ENCODE assay signal across 1 cellular context in the genomic region with DNA sequence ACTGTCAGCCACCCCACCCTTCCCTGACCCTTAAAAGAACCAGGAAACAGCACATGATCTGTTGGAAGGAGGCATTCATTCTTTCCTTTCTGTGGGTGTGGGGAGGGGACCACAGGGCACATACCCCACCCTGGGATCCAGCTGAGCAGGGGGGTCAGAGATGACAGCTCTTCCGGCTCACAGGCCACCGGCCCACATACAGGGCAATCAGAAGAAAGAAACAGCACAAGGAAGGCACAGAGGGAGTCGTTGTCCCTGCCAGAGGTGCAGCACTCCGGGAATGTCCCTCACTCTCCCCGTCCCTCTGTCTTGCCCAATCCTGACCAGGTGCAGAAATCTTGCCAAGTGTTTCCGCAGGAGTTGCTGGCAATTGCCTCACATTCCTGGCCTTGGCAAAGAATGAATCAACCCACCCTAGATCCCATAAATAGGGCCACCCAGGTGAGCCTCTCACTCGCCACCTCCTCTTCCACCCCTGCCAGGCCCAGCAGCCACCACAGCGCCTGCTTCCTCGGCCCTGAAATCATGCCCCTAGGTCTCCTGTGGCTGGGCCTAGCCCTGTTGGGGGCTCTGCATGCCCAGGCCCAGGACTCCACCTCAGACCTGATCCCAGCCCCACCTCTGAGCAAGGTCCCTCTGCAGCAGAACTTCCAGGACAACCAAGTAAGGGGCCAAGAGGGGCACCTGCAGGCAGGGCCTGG.
TF ChIP-seq lines count a peak whose summit lies in the region.

A gene (plus strand): TSS at position 453 of the 701 bp plus-strand sequence. CDS start 73 bp downstream, at position 526.

TF ChIP-seq in GM23338, 12 proteins besides CTCF, POLR2A, EP300 and RAD21:
- TF ChIP-seq, protein P1, sequence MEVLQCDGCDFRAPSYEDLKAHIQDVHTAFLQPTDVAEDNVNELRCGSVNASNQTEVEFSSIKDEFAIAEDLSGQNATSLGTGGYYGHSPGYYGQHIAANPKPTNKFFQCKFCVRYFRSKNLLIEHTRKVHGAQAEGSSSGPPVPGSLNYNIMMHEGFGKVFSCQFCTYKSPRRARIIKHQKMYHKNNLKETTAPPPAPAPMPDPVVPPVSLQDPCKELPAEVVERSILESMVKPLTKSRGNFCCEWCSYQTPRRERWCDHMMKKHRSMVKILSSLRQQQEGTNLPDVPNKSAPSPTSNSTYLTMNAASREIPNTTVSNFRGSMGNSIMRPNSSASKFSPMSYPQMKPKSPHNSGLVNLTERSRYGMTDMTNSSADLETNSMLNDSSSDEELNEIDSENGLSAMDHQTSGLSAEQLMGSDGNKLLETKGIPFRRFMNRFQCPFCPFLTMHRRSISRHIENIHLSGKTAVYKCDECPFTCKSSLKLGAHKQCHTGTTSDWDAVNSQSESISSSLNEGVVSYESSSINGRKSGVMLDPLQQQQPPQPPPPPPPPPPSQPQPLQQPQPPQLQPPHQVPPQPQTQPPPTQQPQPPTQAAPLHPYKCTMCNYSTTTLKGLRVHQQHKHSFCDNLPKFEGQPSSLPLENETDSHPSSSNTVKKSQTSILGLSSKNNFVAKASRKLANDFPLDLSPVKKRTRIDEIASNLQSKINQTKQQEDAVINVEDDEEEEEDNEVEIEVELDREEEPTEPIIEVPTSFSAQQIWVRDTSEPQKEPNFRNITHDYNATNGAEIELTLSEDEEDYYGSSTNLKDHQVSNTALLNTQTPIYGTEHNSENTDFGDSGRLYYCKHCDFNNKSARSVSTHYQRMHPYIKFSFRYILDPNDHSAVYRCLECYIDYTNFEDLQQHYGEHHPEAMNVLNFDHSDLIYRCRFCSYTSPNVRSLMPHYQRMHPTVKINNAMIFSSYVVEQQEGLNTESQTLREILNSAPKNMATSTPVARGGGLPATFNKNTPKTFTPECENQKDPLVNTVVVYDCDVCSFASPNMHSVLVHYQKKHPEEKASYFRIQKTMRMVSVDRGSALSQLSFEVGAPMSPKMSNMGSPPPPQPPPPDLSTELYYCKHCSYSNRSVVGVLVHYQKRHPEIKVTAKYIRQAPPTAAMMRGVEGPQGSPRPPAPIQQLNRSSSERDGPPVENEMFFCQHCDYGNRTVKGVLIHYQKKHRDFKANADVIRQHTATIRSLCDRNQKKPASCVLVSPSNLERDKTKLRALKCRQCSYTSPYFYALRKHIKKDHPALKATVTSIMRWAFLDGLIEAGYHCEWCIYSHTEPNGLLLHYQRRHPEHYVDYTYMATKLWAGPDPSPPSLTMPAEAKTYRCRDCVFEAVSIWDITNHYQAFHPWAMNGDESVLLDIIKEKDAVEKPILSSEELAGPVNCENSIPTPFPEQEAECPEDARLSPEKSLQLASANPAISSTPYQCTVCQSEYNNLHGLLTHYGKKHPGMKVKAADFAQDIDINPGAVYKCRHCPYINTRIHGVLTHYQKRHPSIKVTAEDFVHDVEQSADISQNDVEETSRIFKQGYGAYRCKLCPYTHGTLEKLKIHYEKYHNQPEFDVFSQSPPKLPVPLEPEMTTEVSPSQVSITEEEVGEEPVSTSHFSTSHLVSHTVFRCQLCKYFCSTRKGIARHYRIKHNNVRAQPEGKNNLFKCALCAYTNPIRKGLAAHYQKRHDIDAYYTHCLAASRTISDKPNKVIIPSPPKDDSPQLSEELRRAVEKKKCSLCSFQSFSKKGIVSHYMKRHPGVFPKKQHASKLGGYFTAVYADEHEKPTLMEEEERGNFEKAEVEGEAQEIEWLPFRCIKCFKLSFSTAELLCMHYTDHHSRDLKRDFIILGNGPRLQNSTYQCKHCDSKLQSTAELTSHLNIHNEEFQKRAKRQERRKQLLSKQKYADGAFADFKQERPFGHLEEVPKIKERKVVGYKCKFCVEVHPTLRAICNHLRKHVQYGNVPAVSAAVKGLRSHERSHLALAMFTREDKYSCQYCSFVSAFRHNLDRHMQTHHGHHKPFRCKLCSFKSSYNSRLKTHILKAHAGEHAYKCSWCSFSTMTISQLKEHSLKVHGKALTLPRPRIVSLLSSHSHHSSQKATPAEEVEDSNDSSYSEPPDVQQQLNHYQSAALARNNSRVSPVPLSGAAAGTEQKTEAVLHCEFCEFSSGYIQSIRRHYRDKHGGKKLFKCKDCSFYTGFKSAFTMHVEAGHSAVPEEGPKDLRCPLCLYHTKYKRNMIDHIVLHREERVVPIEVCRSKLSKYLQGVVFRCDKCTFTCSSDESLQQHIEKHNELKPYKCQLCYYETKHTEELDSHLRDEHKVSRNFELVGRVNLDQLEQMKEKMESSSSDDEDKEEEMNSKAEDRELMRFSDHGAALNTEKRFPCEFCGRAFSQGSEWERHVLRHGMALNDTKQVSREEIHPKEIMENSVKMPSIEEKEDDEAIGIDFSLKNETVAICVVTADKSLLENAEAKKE (CRISPR knock-in tag; IDR thresholded peaks at IDR 0.05), result no peak
- no peak for TF ChIP-seq ZNF114 (CRISPR knock-in tag; IDR thresholded peaks at IDR 0.05)
- TF ChIP-seq, protein P2, sequence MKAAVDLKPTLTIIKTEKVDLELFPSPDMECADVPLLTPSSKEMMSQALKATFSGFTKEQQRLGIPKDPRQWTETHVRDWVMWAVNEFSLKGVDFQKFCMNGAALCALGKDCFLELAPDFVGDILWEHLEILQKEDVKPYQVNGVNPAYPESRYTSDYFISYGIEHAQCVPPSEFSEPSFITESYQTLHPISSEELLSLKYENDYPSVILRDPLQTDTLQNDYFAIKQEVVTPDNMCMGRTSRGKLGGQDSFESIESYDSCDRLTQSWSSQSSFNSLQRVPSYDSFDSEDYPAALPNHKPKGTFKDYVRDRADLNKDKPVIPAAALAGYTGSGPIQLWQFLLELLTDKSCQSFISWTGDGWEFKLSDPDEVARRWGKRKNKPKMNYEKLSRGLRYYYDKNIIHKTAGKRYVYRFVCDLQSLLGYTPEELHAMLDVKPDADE (IDR thresholded peaks at IDR 0.05), result no peak
- no peak for TF ChIP-seq NANOG (IDR thresholded peaks at IDR 0.05; ENCODE audit: borderline replicate concordance)
- no peak for TF ChIP-seq EZH2 (IDR thresholded peaks at IDR 0.05; ENCODE audit: low read depth, unreplicated experiment)
- no peak for TF ChIP-seq ZNF331 (CRISPR knock-in tag; IDR thresholded peaks at IDR 0.05; ENCODE audit: low read depth)
- TF ChIP-seq, protein P3, sequence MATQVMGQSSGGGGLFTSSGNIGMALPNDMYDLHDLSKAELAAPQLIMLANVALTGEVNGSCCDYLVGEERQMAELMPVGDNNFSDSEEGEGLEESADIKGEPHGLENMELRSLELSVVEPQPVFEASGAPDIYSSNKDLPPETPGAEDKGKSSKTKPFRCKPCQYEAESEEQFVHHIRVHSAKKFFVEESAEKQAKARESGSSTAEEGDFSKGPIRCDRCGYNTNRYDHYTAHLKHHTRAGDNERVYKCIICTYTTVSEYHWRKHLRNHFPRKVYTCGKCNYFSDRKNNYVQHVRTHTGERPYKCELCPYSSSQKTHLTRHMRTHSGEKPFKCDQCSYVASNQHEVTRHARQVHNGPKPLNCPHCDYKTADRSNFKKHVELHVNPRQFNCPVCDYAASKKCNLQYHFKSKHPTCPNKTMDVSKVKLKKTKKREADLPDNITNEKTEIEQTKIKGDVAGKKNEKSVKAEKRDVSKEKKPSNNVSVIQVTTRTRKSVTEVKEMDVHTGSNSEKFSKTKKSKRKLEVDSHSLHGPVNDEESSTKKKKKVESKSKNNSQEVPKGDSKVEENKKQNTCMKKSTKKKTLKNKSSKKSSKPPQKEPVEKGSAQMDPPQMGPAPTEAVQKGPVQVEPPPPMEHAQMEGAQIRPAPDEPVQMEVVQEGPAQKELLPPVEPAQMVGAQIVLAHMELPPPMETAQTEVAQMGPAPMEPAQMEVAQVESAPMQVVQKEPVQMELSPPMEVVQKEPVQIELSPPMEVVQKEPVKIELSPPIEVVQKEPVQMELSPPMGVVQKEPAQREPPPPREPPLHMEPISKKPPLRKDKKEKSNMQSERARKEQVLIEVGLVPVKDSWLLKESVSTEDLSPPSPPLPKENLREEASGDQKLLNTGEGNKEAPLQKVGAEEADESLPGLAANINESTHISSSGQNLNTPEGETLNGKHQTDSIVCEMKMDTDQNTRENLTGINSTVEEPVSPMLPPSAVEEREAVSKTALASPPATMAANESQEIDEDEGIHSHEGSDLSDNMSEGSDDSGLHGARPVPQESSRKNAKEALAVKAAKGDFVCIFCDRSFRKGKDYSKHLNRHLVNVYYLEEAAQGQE (IDR thresholded peaks at IDR 0.05; ENCODE audit: unreplicated experiment), result no peak
- TF ChIP-seq JUNB (IDR thresholded peaks at IDR 0.05; ENCODE audit: unreplicated experiment), result no peak
- no peak for TF ChIP-seq EZH2phosphoT487 (IDR thresholded peaks at IDR 0.05; ENCODE audit: unreplicated experiment)
- TF ChIP-seq STAT1 (IDR thresholded peaks at IDR 0.05; ENCODE audit: unreplicated experiment), result no peak
- TF ChIP-seq CREB1 (CRISPR knock-in tag; IDR thresholded peaks at IDR 0.05; ENCODE audit: low read depth), result no peak
- TF ChIP-seq POLR2AphosphoS5 (IDR thresholded peaks at IDR 0.05; ENCODE audit: low read depth), result no peak
